In the genomic region with DNA sequence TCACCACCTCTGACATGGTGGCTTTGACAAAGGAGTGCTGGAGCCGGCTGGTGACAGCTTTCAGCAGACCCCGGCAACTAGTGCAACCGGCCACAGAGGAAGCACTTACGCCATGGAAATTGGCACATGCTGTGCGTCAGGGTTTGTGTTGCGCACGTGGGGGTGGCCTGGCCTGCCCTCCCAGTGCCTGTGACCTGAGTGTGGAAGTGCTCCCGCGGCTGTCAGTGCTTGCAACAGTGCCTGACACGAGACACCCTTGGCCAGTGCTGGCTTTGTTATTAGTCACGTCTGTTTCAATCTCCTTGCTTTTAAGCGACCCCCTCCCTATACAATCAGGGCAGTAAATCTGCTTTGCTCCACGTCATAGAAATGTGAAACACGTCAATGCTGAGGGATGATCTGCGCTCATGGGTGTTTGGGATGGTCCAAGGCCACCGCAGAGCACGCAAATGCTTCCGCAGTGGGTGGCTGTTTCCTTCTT, we compare ENCODE assay signal across 12 cellular contexts.
DNase-seq lines count a peak whose midpoint lies in the region; ATAC-seq, FAIRE-seq and TF ChIP-seq lines count a peak whose summit lies in the region.
"Had no signal": no experiment of that assay in that cellular context is flagged by ENCODE, and none has a peak within 500 bp of the region (broad histone marks: within the 10 kb centered on the region; RNA-seq: fewer than 3 reads in every experiment).

No MANE protein-coding gene starts in this region.

- H3K9ac ChIP-seq in kidney (ENCODE audit: low read length in 2 of 2): no peak overlapping the region

- H3K27me3 ChIP-seq in body of pancreas: no peaks in the 10 kb centered on the region

- H3K4me3 ChIP-seq in body of pancreas (no peak overlapping the region), kidney (ENCODE audit: low read length in 2 of 2) (no peak overlapping the region)

- H3K27ac ChIP-seq in body of pancreas (peak overlapping the region in 1 of 4 donors; percentile 31), kidney (ENCODE audit: low read depth in 2 of 2, low read length in 2 of 2) (no peak overlapping the region), substantia nigra (ENCODE audit: low read depth, low read length, poor library complexity, severe bottlenecking) (peak overlapping the region; percentile 42)

- TF ChIP-seq POLR2A in body of pancreas (IDR thresholded peaks at IDR 0.05): peak in 1 of 3 donors; percentile 12

- FAIRE-seq in kidney (lab: Jason Lieb, UNC): no peak
- no peak for FAIRE-seq in GM19239 (lab: Jason Lieb, UNC)

- H3K4me1 ChIP-seq in body of pancreas: no peaks in the 10 kb centered on the region
- peaks cover 0 to 2% of the 10 kb centered on the region in 2 donors for H3K4me1 ChIP-seq in kidney (ENCODE audit: control insufficient read depth in 1 of 2, insufficient read depth in 1 of 2, low read depth in 1 of 2, low read length in 2 of 2)

- intact Hi-C loops in body of pancreas (cut with DNase I) (no loop called here), kidney (cut with DNase I) (no loop called here)

- ATAC-seq in body of pancreas (peak; percentile 18), GM21717 (IDR thresholded peaks at IDR 0.05; ENCODE audit: unreplicated experiment) (no peak), HG03565 (IDR thresholded peaks at IDR 0.05; ENCODE audit: unreplicated experiment) (no peak)

- TF ChIP-seq CTCF in body of pancreas (IDR thresholded peaks at IDR 0.05) (no peak), kidney (IDR thresholded peaks at IDR 0.05; ENCODE audit: borderline replicate concordance, extremely low read depth, insufficient read depth) (no peak)

- 57 to 63% methylated on average over 14 to 18 of the region's 18 CpGs for WGBS in body of pancreas, 2 donors

- H3K36me3 ChIP-seq in body of pancreas (replicated peaks in 1 of 2; ENCODE audit: insufficient read depth in 1 of 2, low read depth in 2 of 2): no peaks in the 10 kb centered on the region
- H3K36me3 ChIP-seq in kidney (ENCODE audit: control insufficient read depth in 1 of 2, insufficient read depth in 2 of 2, low read length in 2 of 2): no peaks in the 10 kb centered on the region

- H3K9me3 ChIP-seq in body of pancreas (no peaks in the 10 kb centered on the region), kidney (ENCODE audit: control insufficient read depth in 1 of 2, low read length in 2 of 2) (no peaks in the 10 kb centered on the region)

- peak; percentile 16 for DNase-seq in M059J (ENCODE audit: low read depth)
- DNase-seq in body of pancreas: peak in 3 of 4 donors; percentile 28 to 85 (median 34)
- DNase-seq in kidney: peak; percentile 89
- DNase-seq in substantia nigra (lab: John Stamatoyannopoulos, UW): peak in 7 of 49 donors; percentile 10 to 46 (median 30)
- no peak for DNase-seq in GM19239 (ENCODE audit: insufficient read length, low spot score)
- DNase-seq in RPMI8226: no peak
- DNase-seq: activated T-cell treated with anti-CD3 and anti-CD28 coated beads for 4 hours; DMS 273 treated with DMSO at 0.1 percent for 48 hours; NCI-H524; stimulated activated CD4-positive, alpha-beta T cell treated with anti-CD3 and anti-CD28 coated beads, Interleukin-15, amount 100 ng/mL, for 24 hours had no signal

Comparison
In these comparisons a context has a peak if more than half of its experiments do, and no peak if none do; other contexts are left out.
1. DNase-seq: peak in M059J (single experiment), body of pancreas (3 of 4) and kidney (single experiment); none in GM19239 (single experiment) and RPMI8226 (single experiment).